Comparison of ENCODE assay signal across 21 cellular contexts in genomic region chr11:59285716-59286260, GRCh38.
"Had no signal": no experiment of that assay in that cellular context is flagged by ENCODE, and none has a peak within 500 bp of the region (broad histone marks: within the 10 kb centered on the region; RNA-seq: fewer than 3 reads in every experiment).

No MANE protein-coding gene starts in this region.

- H3K27ac ChIP-seq: RWPE1, SJCRH30 had no signal

- H3K4me1 ChIP-seq: Peyer's patch, SJCRH30 had no signal

- H3K27me3 ChIP-seq: Peyer's patch, SJCRH30 had no signal

- H3K36me3 Mint-ChIP-seq: activated naive CD4-positive, alpha-beta T cell treated with anti-CD3 and anti-CD28 coated beads, Interleukin-2, amount 50 U/mL, for 24 hours; brain had no signal

- H3K4me3 ChIP-seq: Peyer's patch, SJCRH30 had no signal

- H3K36me3 ChIP-seq: Peyer's patch, SJCRH30 had no signal

- H3K27ac Mint-ChIP-seq: activated CD8-positive, alpha-beta T cell treated with anti-CD3 and anti-CD28 coated beads for 36 hours had no signal

- H3K9me3 Mint-ChIP-seq: activated CD8-positive, alpha-beta T cell treated with anti-CD3 and anti-CD28 coated beads for 36 hours; activated naive CD4-positive, alpha-beta T cell treated with anti-CD3 and anti-CD28 coated beads, Interleukin-2, amount 50 U/mL, for 24 hours; central memory CD8-positive, alpha-beta T cell had no signal

- ATAC-seq: activated CD8-positive, alpha-beta T cell treated with anti-CD3 and anti-CD28 coated beads for 36 hours; SK-N-SH treated with all-trans-retinoic acid at 6 μM for 48 hours; T-helper 17 cell had no signal

- DNase-seq: activated CD4-positive, CD25-positive, alpha-beta regulatory T cell; activated CD8-positive, alpha-beta memory T cell treated with anti-CD3 and anti-CD28 coated beads, Interleukin-2, amount 50 U/mL, for 4 hours; activated CD8-positive, alpha-beta T cell treated with anti-CD3 and anti-CD28 coated beads for 36 hours; activated naive CD4-positive, alpha-beta T cell; amygdala; NCI-H1048; NCI-H146; NCI-H187 treated with DMSO at 0.1 percent for 48 hours; NCI-H2081 treated with DMSO at 0.1 percent for 48 hours; NCI-H446; NCI-H524; Peyer's patch; Right ventricle myocardium superior; SJCRH30; T-helper 17 cell; T-helper 9 cell had no signal

- H3K9me3 ChIP-seq: Peyer's patch, SJCRH30 had no signal

- H3K4me3 Mint-ChIP-seq: activated CD8-positive, alpha-beta T cell treated with anti-CD3 and anti-CD28 coated beads for 36 hours; activated naive CD4-positive, alpha-beta T cell treated with anti-CD3 and anti-CD28 coated beads, Interleukin-2, amount 50 U/mL, for 24 hours; brain; central memory CD8-positive, alpha-beta T cell; T-helper 17 cell had no signal
